ENCODE assay signal across 22 cellular contexts in the genomic region with DNA sequence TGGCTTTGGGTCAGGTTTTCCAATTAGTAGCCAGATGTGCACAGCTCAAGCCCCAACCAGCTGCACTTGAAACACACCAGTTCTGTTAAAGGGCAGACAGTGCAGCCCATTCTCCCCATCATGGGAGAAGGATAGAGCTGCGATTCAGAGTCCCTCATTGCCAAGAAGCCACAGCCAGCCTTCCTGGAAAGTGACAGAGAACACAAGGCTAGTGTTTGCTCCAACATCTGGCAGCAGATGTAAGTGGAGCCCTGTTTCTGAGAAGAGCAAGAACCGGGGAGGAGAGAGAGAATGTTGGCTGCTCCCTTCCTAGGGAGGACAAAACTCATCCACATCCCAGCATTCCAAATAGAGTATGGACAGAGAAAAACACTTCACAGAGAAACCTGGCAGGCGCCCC.
DNase-seq lines count a peak whose midpoint lies in the region; ATAC-seq and TF ChIP-seq lines count a peak whose summit lies in the region.
"Had no signal": no experiment of that assay in that cellular context is flagged by ENCODE, and none has a peak within 500 bp of the region (broad histone marks: within the 10 kb centered on the region; RNA-seq: fewer than 3 reads in every experiment).

No MANE protein-coding gene starts in this region.

- DNase-seq in AG10803 (ENCODE audit: low read depth) = peak; percentile 37
- peak; percentile 25 for DNase-seq in ecto neural progenitor cell (ENCODE audit: low spot score)
- DNase-seq in right atrium auricular region (ENCODE audit: low spot score) = peak; percentile 54
- peak; percentile 38 for DNase-seq in osteocyte (ENCODE audit: extremely low spot score, unreplicated experiment)
- DNase-seq in NCI-H1105 treated with DMSO at 0.1 percent for 48 hours (lab: John Stamatoyannopoulos, UW) = no peak
- DNase-seq in CD8-positive, alpha-beta T cell = no peak
- no peak for DNase-seq in DMS 273 treated with DMSO at 0.1 percent for 48 hours (lab: John Stamatoyannopoulos, UW)
- DNase-seq in NCI-H345 treated with DMSO at 0.1 percent for 48 hours (lab: John Stamatoyannopoulos, UW; ENCODE audit: unreplicated experiment) = no peak
- DNase-seq: activated CD4-positive, alpha-beta memory T cell treated with anti-CD3 and anti-CD28 coated beads for 36 hours; activated CD4-positive, CD25-positive, alpha-beta regulatory T cell; activated naive CD4-positive, alpha-beta T cell treated with Interleukin-2 at 50 U/mL for 16 hours; activated T-cell treated with anti-CD3 and anti-CD28 coated beads, Interleukin-2, amount 50 U/mL, for 1 hour; EL; glutamatergic neuron; NCI-H1417; NCI-H526 treated with DMSO at 0.1 percent for 48 hours; stimulated activated naive CD4-positive, alpha-beta T cell treated with Interleukin-2 at 50 U/mL for 16 hours; upper lobe of left lung had no signal

- H3K4me3 ChIP-seq in AG10803 (ENCODE audit: low read length) (no peak overlapping the region), right atrium auricular region (no peak overlapping the region)
- H3K4me3 ChIP-seq in CD8-positive, alpha-beta T cell (ENCODE audit: low read depth, low read length) = no peak overlapping the region
- H3K4me3 ChIP-seq: BLaER1, dorsolateral prefrontal cortex, upper lobe of left lung had no signal

- intact Hi-C loops in CD8-positive, alpha-beta T cell (cut with DNase I, micrococcal nuclease) = no loop called here

- H3K4me3 Mint-ChIP-seq in osteocyte (ENCODE audit: unreplicated experiment) = no peak overlapping the region
- H3K4me3 Mint-ChIP-seq in CD8-positive, alpha-beta T cell = no peak overlapping the region
- H3K4me3 Mint-ChIP-seq: activated CD4-positive, alpha-beta memory T cell treated with anti-CD3 and anti-CD28 coated beads for 36 hours; central memory CD8-positive, alpha-beta T cell had no signal

- no peak overlapping the region for H3K27ac ChIP-seq in right atrium auricular region
- H3K27ac ChIP-seq in CD8-positive, alpha-beta T cell (ENCODE audit: low read depth, low read length) = no peak overlapping the region
- H3K27ac ChIP-seq: BLaER1, epithelial cell of prostate, upper lobe of left lung had no signal

- no peaks in the 10 kb centered on the region for H3K9me3 Mint-ChIP-seq in osteocyte (ENCODE audit: unreplicated experiment)
- no peaks in the 10 kb centered on the region for H3K9me3 Mint-ChIP-seq in CD8-positive, alpha-beta T cell
- H3K9me3 Mint-ChIP-seq: activated CD4-positive, alpha-beta memory T cell treated with anti-CD3 and anti-CD28 coated beads for 36 hours; central memory CD8-positive, alpha-beta T cell had no signal

- no peak overlapping the region for H3K27ac Mint-ChIP-seq in osteocyte (ENCODE audit: unreplicated experiment)
- H3K27ac Mint-ChIP-seq in CD8-positive, alpha-beta T cell = no peak overlapping the region
- H3K27ac Mint-ChIP-seq: activated CD4-positive, alpha-beta memory T cell treated with anti-CD3 and anti-CD28 coated beads for 36 hours had no signal

- H3K4me1 ChIP-seq in right atrium auricular region = peaks cover 0 to 33% of the 10 kb centered on the region in 2 donors
- H3K4me1 ChIP-seq in CD8-positive, alpha-beta T cell (ENCODE audit: insufficient read depth, low read length) = no peaks in the 10 kb centered on the region
- H3K4me1 ChIP-seq: BLaER1 had no signal

- peaks cover 22% of the 10 kb centered on the region for H3K27me3 Mint-ChIP-seq in osteocyte (ENCODE audit: unreplicated experiment)
- peaks cover 18% of the 10 kb centered on the region for H3K27me3 Mint-ChIP-seq in CD8-positive, alpha-beta T cell (ENCODE audit: low read depth)

- H3K36me3 ChIP-seq in right atrium auricular region = no peaks in the 10 kb centered on the region
- no peaks in the 10 kb centered on the region for H3K36me3 ChIP-seq in CD8-positive, alpha-beta T cell (ENCODE audit: insufficient read depth, low read length)
- H3K36me3 ChIP-seq: BLaER1, upper lobe of left lung had no signal

- no peak for ATAC-seq in CD8-positive, alpha-beta T cell

- H3K36me3 Mint-ChIP-seq in osteocyte (ENCODE audit: unreplicated experiment) = no peaks in the 10 kb centered on the region
- H3K36me3 Mint-ChIP-seq in CD8-positive, alpha-beta T cell = no peaks in the 10 kb centered on the region
- H3K36me3 Mint-ChIP-seq: activated CD4-positive, alpha-beta memory T cell treated with anti-CD3 and anti-CD28 coated beads for 36 hours had no signal

- CTCF ChIA-PET in CD8-positive, alpha-beta T cell (lab: Charles Lee) = no interaction called here

- H3K4me1 Mint-ChIP-seq in osteocyte (ENCODE audit: unreplicated experiment) = peaks cover 5% of the 10 kb centered on the region
- H3K4me1 Mint-ChIP-seq in CD8-positive, alpha-beta T cell (ENCODE audit: low read depth) = no peaks in the 10 kb centered on the region
- H3K4me1 Mint-ChIP-seq: central memory CD8-positive, alpha-beta T cell had no signal

- no peaks in the 10 kb centered on the region for H3K9me3 ChIP-seq in right atrium auricular region
- no peaks in the 10 kb centered on the region for H3K9me3 ChIP-seq in CD8-positive, alpha-beta T cell (ENCODE audit: low read length)
- H3K9me3 ChIP-seq: BLaER1, upper lobe of left lung had no signal

- no peaks in the 10 kb centered on the region for H3K27me3 ChIP-seq in right atrium auricular region
- no peaks in the 10 kb centered on the region for H3K27me3 ChIP-seq in CD8-positive, alpha-beta T cell (ENCODE audit: insufficient read depth, low read length)
- H3K27me3 ChIP-seq: BLaER1, upper lobe of left lung had no signal

- TF ChIP-seq CTCF in AG10803 (conservative IDR thresholded peaks at IDR 0.05; ENCODE audit: low read length) (no peak), right atrium auricular region (IDR thresholded peaks at IDR 0.05) (no peak), osteocyte (IDR thresholded peaks at IDR 0.05) (no peak)
- TF ChIP-seq CTCF in CD8-positive, alpha-beta T cell (IDR thresholded peaks at IDR 0.05) = no peak

- POLR2A ChIA-PET in CD8-positive, alpha-beta T cell (lab: Charles Lee) = no interaction called here

Comparison
In these comparisons a context has a peak if more than half of its experiments do, and no peak if none do; other contexts are left out.
1. DNase-seq: peak in AG10803 (single experiment), ecto neural progenitor cell (single experiment), right atrium auricular region (single experiment) and osteocyte (single experiment); none in NCI-H1105 treated with DMSO at 0.1 percent for 48 hours (single experiment), CD8-positive, alpha-beta T cell (0 of 7), DMS 273 treated with DMSO at 0.1 percent for 48 hours (single experiment) and NCI-H345 treated with DMSO at 0.1 percent for 48 hours (single experiment).